ENCODE assay signal across 6 cellular contexts in genomic region chr19:53157601-53158000, GRCh38. TPM values are rescaled to one million over a fixed set of nuclear protein-coding genes. Genes with fewer than 3 reads are reported as not detected.
A peak's percentile ranks its signal among the peaks of the same experiment; 100 is the strongest.
DNase-seq lines count a peak whose midpoint lies in the region; ATAC-seq and TF ChIP-seq lines count a peak whose summit lies in the region.

No MANE protein-coding gene starts in this region.

- no peaks in the 10 kb centered on the region for H3K36me3 Mint-ChIP-seq in MCF 10A (ENCODE audit: insufficient read depth, unreplicated experiment)

- TF ChIP-seq CTCF in breast epithelium (IDR thresholded peaks at IDR 0.05), result no peak
- TF ChIP-seq CTCF in MCF 10A (IDR thresholded peaks at IDR 0.05; ENCODE audit: unreplicated experiment), result no peak

- H3K9me3 ChIP-seq in breast epithelium, result peaks cover 18 to 25% of the 10 kb centered on the region in 2 donors
- no peaks in the 10 kb centered on the region for H3K9me3 ChIP-seq in right cardiac atrium (ENCODE audit: control insufficient read depth, low read length)

- peak overlapping the region; percentile 56 to 76 (median 64) for H3K4me3 ChIP-seq in breast epithelium
- H3K4me3 ChIP-seq in right cardiac atrium (ENCODE audit: low read length), result peak overlapping the region; percentile 83
- peak overlapping the region; percentile 60 for H3K4me3 ChIP-seq in urinary bladder (ENCODE audit: low read depth, low read length)

- H3K9me3 Mint-ChIP-seq in MCF 10A (ENCODE audit: unreplicated experiment), result peaks cover 39% of the 10 kb centered on the region

- BruUV-seq in MCF 10A (replicated peaks; lab: Mats Ljungman, UMichigan), result no TSS peak

- CTCF ChIA-PET in MCF 10A (lab: Yijun Ruan, JAX), result no interaction called here

- H3K4me1 Mint-ChIP-seq in MCF 10A (ENCODE audit: insufficient read depth, unreplicated experiment), result no peaks in the 10 kb centered on the region

- no peak for DNase-seq in breast epithelium (ENCODE audit: low spot score in 2 of 2)
- no peak for DNase-seq in MCF 10A (ENCODE audit: unreplicated experiment)
- peak in 2 of 3 donors; percentile 28 to 61 for DNase-seq in right cardiac atrium
- no peak for DNase-seq in pons (ENCODE audit: low spot score)

- no peak for TF ChIP-seq POLR2A in breast epithelium (IDR thresholded peaks at IDR 0.05)

- H3K27me3 ChIP-seq in breast epithelium (no peaks in the 10 kb centered on the region), right cardiac atrium (ENCODE audit: control insufficient read depth, insufficient read depth) (no peaks in the 10 kb centered on the region)

- 11% methylated on average over 7 of the region's 7 CpGs for WGBS in right cardiac atrium
- 9% methylated on average over 7 of the region's 7 CpGs for WGBS in urinary bladder

- peak; percentile 41 to 64 for ATAC-seq in right cardiac atrium
- no peak for ATAC-seq in HG03432 (IDR thresholded peaks at IDR 0.05; ENCODE audit: unreplicated experiment)

- H3K4me3 Mint-ChIP-seq in MCF 10A (ENCODE audit: unreplicated experiment), result no peak overlapping the region

- peak overlapping the region; percentile 68 to 73 for H3K27ac ChIP-seq in breast epithelium
- H3K27ac ChIP-seq in right cardiac atrium (ENCODE audit: low read length), result peak overlapping the region; percentile 6
- no peak overlapping the region for H3K27ac ChIP-seq in urinary bladder (ENCODE audit: low read depth)

- intact Hi-C loops in breast epithelium (cut with DNase I; ENCODE audit: low total_unique reads), result no loop called here
- intact Hi-C loops in MCF 10A (cut with micrococcal nuclease), result no loop called here
- intact Hi-C loops in right cardiac atrium (cut with DNase I), result no loop called here

- H3K36me3 ChIP-seq in breast epithelium, result peaks cover 4% of the 10 kb centered on the region
- H3K36me3 ChIP-seq in urinary bladder (ENCODE audit: insufficient read depth), result no peaks in the 10 kb centered on the region

- no peaks in the 10 kb centered on the region for H3K27me3 Mint-ChIP-seq in MCF 10A (ENCODE audit: insufficient read depth, unreplicated experiment)

- POLR2A ChIA-PET in MCF 10A (lab: Yijun Ruan, JAX), result no interaction called here

- H3K4me1 ChIP-seq in breast epithelium (no peaks in the 10 kb centered on the region), right cardiac atrium (ENCODE audit: control insufficient read depth, insufficient read depth, low read length) (peaks cover 5% of the 10 kb centered on the region), urinary bladder (ENCODE audit: insufficient read depth) (no peaks in the 10 kb centered on the region)

- no peak overlapping the region for H3K27ac Mint-ChIP-seq in MCF 10A (ENCODE audit: low read depth, unreplicated experiment)

RNA-seq across cellular contexts. Expression of gene ZNF347, which starts 1.3 kb away (rescaled TPM):
- 10 to 100 TPM in 2 of 3 donors, 1 to 10 TPM in 1; 6.9 to 19.2 (median 13.4) TPM for total RNA-seq in breast epithelium
- not detected in 2 replicates for total RNA-seq in MCF 10A (2022)
- 1 to 10 TPM; 6.3 to 7.9 (median 7.3) TPM for total RNA-seq in right cardiac atrium
- 3.1 TPM for polyA plus RNA-seq in right cardiac atrium
- 28.2 TPM for total RNA-seq in urinary bladder
- polyA plus RNA-seq in urinary bladder, result 4.8 TPM

RNA-seq across cellular contexts. Expression of gene ZNF415, which starts 24.9 kb away (rescaled TPM):
- total RNA-seq in breast epithelium (10 to 100 TPM in 2 of 3 donors, 1 to 10 TPM in 1; 4.3 to 17.7 (median 14.1) TPM), MCF 10A (2022) (not detected in 2 replicates), right cardiac atrium (10 to 100 TPM; 20.7 to 26.8 (median 22.1) TPM), urinary bladder (21.9 TPM)
- polyA plus RNA-seq in right cardiac atrium (20.4 TPM), urinary bladder (13.3 TPM)

RNA-seq across cellular contexts. Expression of gene ZNF665, which starts 35.6 kb away (rescaled TPM):
- total RNA-seq in breast epithelium (1 to 10 TPM; 2.9 to 8.6 (median 5.8) TPM), MCF 10A (2022) (not detected in 2 replicates), right cardiac atrium (1 to 10 TPM; 1.2 to 2.0 (median 1.5) TPM), urinary bladder (11.9 TPM)
- polyA plus RNA-seq in right cardiac atrium (1.4 TPM), urinary bladder (10.0 TPM)

RNA-seq across cellular contexts. Expression of gene ZNF160, which starts 54.4 kb away (rescaled TPM):
- 10 to 100 TPM; 34.9 to 87.2 (median 52.8) TPM for total RNA-seq in breast epithelium
- total RNA-seq in MCF 10A (2022), result 16.5 and 20.3 TPM in 2 replicates
- total RNA-seq in right cardiac atrium, result 10 to 100 TPM; 15.9 to 23.1 (median 18.1) TPM
- polyA plus RNA-seq in right cardiac atrium, result 17.7 TPM
- total RNA-seq in urinary bladder, result 60.1 TPM
- polyA plus RNA-seq in urinary bladder, result 28.0 TPM

Comparison
In these comparisons a context has a peak if more than half of its experiments do, and no peak if none do; other contexts are left out.
1. DNase-seq: peak in right cardiac atrium (2 of 3); none in breast epithelium (0 of 2), MCF 10A (single experiment) and pons (single experiment).
2. Peak in every context shown above with its lines, with median percentiles within 50 percentile points of each other: H3K4me3 ChIP-seq.